In genomic region chr12:91811481-91812287, GRCh38 we compare ENCODE assay signal across 9 cellular contexts.
DNase-seq lines count a peak whose midpoint lies in the region; ATAC-seq lines count a peak whose summit lies in the region.
"Had no signal": no experiment of that assay in that cellular context is flagged by ENCODE, and none has a peak within 500 bp of the region (broad histone marks: within the 10 kb centered on the region; RNA-seq: fewer than 3 reads in every experiment).

No MANE protein-coding gene starts in this region.

- H3K27me3 ChIP-seq in mesendoderm (ENCODE audit: insufficient read depth, low read length, poor library complexity) = no peaks in the 10 kb centered on the region
- H3K27me3 ChIP-seq: BLaER1 treated with 17β-estradiol and CSF1 and Interleukin-3, amounts not matched to agents 10 nM and 100 nM had no signal

- H3K4me2 ChIP-seq in mesendoderm (ENCODE audit: low read length) = no peak overlapping the region
- H3K4me2 ChIP-seq: BLaER1 treated with 17β-estradiol and CSF1 and Interleukin-3, amounts not matched to agents 10 nM and 100 nM had no signal

- H3K27ac ChIP-seq in mesendoderm (ENCODE audit: low read depth, low read length) = no peak overlapping the region
- H3K27ac ChIP-seq: BLaER1 treated with 17β-estradiol and CSF1 and Interleukin-3, amounts not matched to agents 10 nM and 100 nM had no signal

- H3K56ac ChIP-seq in mesendoderm (ENCODE audit: low read length) = no peak overlapping the region

- H3K27ac Mint-ChIP-seq in effector memory CD8-positive, alpha-beta T cell = peak overlapping the region; percentile 50 to 91

- no peak overlapping the region for H3K4ac ChIP-seq in mesendoderm (ENCODE audit: low read depth, low read length)

- H3K27me3 Mint-ChIP-seq in effector memory CD8-positive, alpha-beta T cell = no peaks in the 10 kb centered on the region

- DNase-seq in NCI-H1092 treated with DMSO at 0.1 percent for 48 hours (lab: John Stamatoyannopoulos, UW) (peak; percentile 6), NCI-H1092 (lab: John Stamatoyannopoulos, UW) (no peak), NCI-H69 (lab: John Stamatoyannopoulos, UW) (peak; percentile 77), mesendoderm (peak; percentile 63)
- peak; percentile 90 for DNase-seq in activated CD8-positive, alpha-beta memory T cell treated with anti-CD3 and anti-CD28 coated beads for 24 hours
- DNase-seq in effector memory CD8-positive, alpha-beta T cell = peak; percentile 69 to 79 (median 71)
- DNase-seq in stimulated activated CD8-positive, alpha-beta memory T cell treated with anti-CD3 and anti-CD28 coated beads, Interleukin-2, amount 100 ng/mL, for 48 hours (ENCODE audit: low read depth in 2 of 2) = peak; percentile 46 to 55

- WGBS in mesendoderm (ENCODE audit: extremely low coverage, insufficient coverage, low lambda C conversion rate) = no CpG with 5 or more reads among the region's 5 CpGs

- no peak overlapping the region for H2BK5ac ChIP-seq in mesendoderm (ENCODE audit: low read length)

- no peaks in the 10 kb centered on the region for H3K4me1 ChIP-seq in mesendoderm (ENCODE audit: control insufficient read depth, low read depth, low read length)
- H3K4me1 ChIP-seq: BLaER1 treated with 17β-estradiol and CSF1 and Interleukin-3, amounts not matched to agents 10 nM and 100 nM had no signal

- H3K4me1 Mint-ChIP-seq in effector memory CD8-positive, alpha-beta T cell (ENCODE audit: low read depth in 2 of 2) = peaks cover 5 to 17% of the 10 kb centered on the region in 2 donors

- H4K8ac ChIP-seq in mesendoderm (ENCODE audit: low read depth, low read length) = no peak overlapping the region

- H2BK15ac ChIP-seq in mesendoderm (replicated peaks; ENCODE audit: low read depth) = no peak overlapping the region

- H3K36me3 ChIP-seq in mesendoderm (ENCODE audit: control insufficient read depth, insufficient read depth, low read length) = no peaks in the 10 kb centered on the region
- H3K36me3 ChIP-seq: BLaER1 treated with 17β-estradiol and CSF1 and Interleukin-3, amounts not matched to agents 10 nM and 100 nM had no signal

- peak overlapping the region in 1 of 2 donors; percentile 39 for H3K4me3 Mint-ChIP-seq in effector memory CD8-positive, alpha-beta T cell

- H3K79me1 ChIP-seq in mesendoderm (ENCODE audit: low read length) = no peaks in the 10 kb centered on the region

- no peaks in the 10 kb centered on the region for H3K79me2 ChIP-seq in mesendoderm (ENCODE audit: control insufficient read depth, insufficient read depth, low read length)

- no peak overlapping the region for H2BK120ac ChIP-seq in mesendoderm (ENCODE audit: low read depth, low read length)

- no peak overlapping the region for H3K18ac ChIP-seq in mesendoderm (ENCODE audit: low read length)

- no peak overlapping the region for H3K9ac ChIP-seq in mesendoderm (ENCODE audit: low read length)
- H3K9ac ChIP-seq: BLaER1 treated with 17β-estradiol and CSF1 and Interleukin-3, amounts not matched to agents 10 nM and 100 nM had no signal

- H3K4me3 ChIP-seq in mesendoderm (ENCODE audit: low read length) = no peak overlapping the region
- H3K4me3 ChIP-seq: BLaER1 treated with 17β-estradiol and CSF1 and Interleukin-3, amounts not matched to agents 10 nM and 100 nM had no signal

- H3K23ac ChIP-seq in mesendoderm (ENCODE audit: low read length) = no peak overlapping the region

- no peak overlapping the region for H4K5ac ChIP-seq in mesendoderm (ENCODE audit: low read length)

- H2AK5ac ChIP-seq in mesendoderm (ENCODE audit: low read length) = no peak overlapping the region

- H3K9me3 Mint-ChIP-seq in effector memory CD8-positive, alpha-beta T cell = peaks cover 0 to 9% of the 10 kb centered on the region in 2 donors

- ATAC-seq in HG02763 (IDR thresholded peaks at IDR 0.05; ENCODE audit: unreplicated experiment) = peak; percentile 84
- ATAC-seq in effector memory CD8-positive, alpha-beta T cell (replicated peaks) = peak; percentile 88

- H3K36me3 Mint-ChIP-seq in effector memory CD8-positive, alpha-beta T cell (ENCODE audit: insufficient read depth) = peaks cover 3% of the 10 kb centered on the region
